Comparison of ENCODE assay signal across 24 cellular contexts in genomic region chr11:95695181-95695580, GRCh38.
DNase-seq lines count a peak whose midpoint lies in the region; ATAC-seq lines count a peak whose summit lies in the region.
"Had no signal": no experiment of that assay in that cellular context is flagged by ENCODE, and none has a peak within 500 bp of the region (broad histone marks: within the 10 kb centered on the region; RNA-seq: fewer than 3 reads in every experiment).

No MANE protein-coding gene starts in this region.

- peaks cover 58% of the 10 kb centered on the region for H3K4me1 Mint-ChIP-seq in activated CD4-positive, alpha-beta T cell treated with anti-CD3 and anti-CD28 coated beads, Interleukin-2, amount 10 ng/mL, durations not matched to agents 7 days and 5 days
- H3K4me1 Mint-ChIP-seq in CD4-positive, CD25-positive, alpha-beta regulatory T cell = peaks cover 26 to 60% (median 34%) of the 10 kb centered on the region in 4 donors
- peaks cover 22% of the 10 kb centered on the region for H3K4me1 Mint-ChIP-seq in T-helper 17 cell
- H3K4me1 Mint-ChIP-seq in stimulated activated memory B cell treated with anti-CD40 and anti-IgM and Interleukin-4, amounts not matched to agents 10 μg/mL and 1 μg/mL and 100 μg/mL, for 72 hours = peaks cover 34% of the 10 kb centered on the region

- H3K9me3 ChIP-seq in CD4-positive, CD25-positive, alpha-beta regulatory T cell (ENCODE audit: control insufficient read depth in 2 of 2, low read length in 2 of 2) = peaks cover 4 to 6% of the 10 kb centered on the region in 2 experiments
- no peaks in the 10 kb centered on the region for H3K9me3 ChIP-seq in T-helper 17 cell (ENCODE audit: control insufficient read depth, low read length, poor library complexity, severe bottlenecking)
- H3K9me3 ChIP-seq: A549; BE2C; BLaER1 treated with 17β-estradiol and CSF1 and Interleukin-3, amounts not matched to agents 10 nM and 100 nM had no signal

- no peak overlapping the region for H3K4me3 ChIP-seq in CD4-positive, CD25-positive, alpha-beta regulatory T cell (ENCODE audit: low read depth, low read length)
- H3K4me3 ChIP-seq: A549; BLaER1 treated with 17β-estradiol and CSF1 and Interleukin-3, amounts not matched to agents 10 nM and 100 nM; GM12878; GM23248 had no signal

- H3K27me3 Mint-ChIP-seq in activated CD4-positive, alpha-beta T cell treated with anti-CD3 and anti-CD28 coated beads, Interleukin-2, amount 10 ng/mL, durations not matched to agents 7 days and 5 days = no peaks in the 10 kb centered on the region
- no peaks in the 10 kb centered on the region for H3K27me3 Mint-ChIP-seq in CD4-positive, CD25-positive, alpha-beta regulatory T cell
- H3K27me3 Mint-ChIP-seq in T-helper 17 cell = no peaks in the 10 kb centered on the region
- H3K27me3 Mint-ChIP-seq in stimulated activated memory B cell treated with anti-CD40 and anti-IgM and Interleukin-4, amounts not matched to agents 10 μg/mL and 1 μg/mL and 100 μg/mL, for 72 hours = no peaks in the 10 kb centered on the region
- H3K27me3 Mint-ChIP-seq: CD4-positive, alpha-beta memory T cell had no signal

- H3K27ac Mint-ChIP-seq in activated CD4-positive, alpha-beta T cell treated with anti-CD3 and anti-CD28 coated beads, Interleukin-2, amount 10 ng/mL, durations not matched to agents 7 days and 5 days = peak overlapping the region; percentile 28
- peak overlapping the region in 2 of 3 donors; percentile 28 to 74 for H3K27ac Mint-ChIP-seq in CD4-positive, CD25-positive, alpha-beta regulatory T cell
- H3K27ac Mint-ChIP-seq in T-helper 17 cell = peak overlapping the region; percentile 39
- peak overlapping the region; percentile 93 for H3K27ac Mint-ChIP-seq in stimulated activated memory B cell treated with anti-CD40 and anti-IgM and Interleukin-4, amounts not matched to agents 10 μg/mL and 1 μg/mL and 100 μg/mL, for 72 hours
- H3K27ac Mint-ChIP-seq: CD14-positive monocyte had no signal

- POLR2A ChIA-PET in activated CD4-positive, alpha-beta T cell treated with anti-CD3 and anti-CD28 coated beads, Interleukin-2, amount 10 ng/mL, durations not matched to agents 7 days and 5 days (lab: Charles Lee) = no interaction called here

- no peaks in the 10 kb centered on the region for H3K36me3 ChIP-seq in CD4-positive, CD25-positive, alpha-beta regulatory T cell (ENCODE audit: control insufficient read depth, insufficient read depth, low read length)
- H3K36me3 ChIP-seq: BE2C; BLaER1 treated with 17β-estradiol and CSF1 and Interleukin-3, amounts not matched to agents 10 nM and 100 nM had no signal

- peaks cover 29% of the 10 kb centered on the region for H3K9me3 Mint-ChIP-seq in activated CD4-positive, alpha-beta T cell treated with anti-CD3 and anti-CD28 coated beads, Interleukin-2, amount 10 ng/mL, durations not matched to agents 7 days and 5 days
- peaks cover 0 to 13% (median 6%) of the 10 kb centered on the region in 7 donors for H3K9me3 Mint-ChIP-seq in CD4-positive, CD25-positive, alpha-beta regulatory T cell
- no peaks in the 10 kb centered on the region for H3K9me3 Mint-ChIP-seq in stimulated activated memory B cell treated with anti-CD40 and anti-IgM and Interleukin-4, amounts not matched to agents 10 μg/mL and 1 μg/mL and 100 μg/mL, for 72 hours
- H3K9me3 Mint-ChIP-seq: CD14-positive monocyte had no signal

- H3K27me3 ChIP-seq in CD4-positive, CD25-positive, alpha-beta regulatory T cell (ENCODE audit: control insufficient read depth, insufficient read depth, low read length) = no peaks in the 10 kb centered on the region
- H3K27me3 ChIP-seq: BE2C; BLaER1 treated with 17β-estradiol and CSF1 and Interleukin-3, amounts not matched to agents 10 nM and 100 nM had no signal

- no peak overlapping the region for H3K4me3 Mint-ChIP-seq in activated CD4-positive, alpha-beta T cell treated with anti-CD3 and anti-CD28 coated beads, Interleukin-2, amount 10 ng/mL, durations not matched to agents 7 days and 5 days
- H3K4me3 Mint-ChIP-seq in CD4-positive, CD25-positive, alpha-beta regulatory T cell = no peak overlapping the region
- no peak overlapping the region for H3K4me3 Mint-ChIP-seq in T-helper 17 cell
- no peak overlapping the region for H3K4me3 Mint-ChIP-seq in stimulated activated memory B cell treated with anti-CD40 and anti-IgM and Interleukin-4, amounts not matched to agents 10 μg/mL and 1 μg/mL and 100 μg/mL, for 72 hours
- H3K4me3 Mint-ChIP-seq: CD14-positive monocyte; CD4-positive, alpha-beta memory T cell had no signal

- no peak for DNase-seq in activated CD4-positive, alpha-beta T cell treated with anti-CD3 and anti-CD28 coated beads, Interleukin-2, amount 10 ng/mL, durations not matched to agents 7 days and 5 days
- no peak for DNase-seq in activated CD4-positive, alpha-beta T cell treated with anti-CD3 and anti-CD28 coated beads for 4 hours
- DNase-seq in CD4-positive, CD25-positive, alpha-beta regulatory T cell = peak in 1 of 3 donors; percentile 67
- DNase-seq in T-helper 17 cell (no peak), MV-4-11 (lab: John Stamatoyannopoulos, UW) (no peak), NCI-H2081 (lab: John Stamatoyannopoulos, UW) (no peak)
- DNase-seq: 8988T; ACHN; AML-193; BE2C; Calu3; CD4-positive, alpha-beta memory T cell; COR-L47; DND-41; EL; GDM1; GM23248; H7; HCEC 1CT had no signal

- CTCF ChIA-PET in activated CD4-positive, alpha-beta T cell treated with anti-CD3 and anti-CD28 coated beads, Interleukin-2, amount 10 ng/mL, durations not matched to agents 7 days and 5 days (lab: Charles Lee) = interaction anchor here (0.9 to 2.8 kb wide), 5 partner anchors 10 to 543 kb away, joined by 3 to 14 read pairs (median 4); no protein-coding TSS in a partner anchor

- peak overlapping the region; percentile 42 for H3K27ac ChIP-seq in CD4-positive, CD25-positive, alpha-beta regulatory T cell (ENCODE audit: insufficient read depth, low read length, poor library complexity, severe bottlenecking)
- H3K27ac ChIP-seq: A549; BLaER1 treated with 17β-estradiol and CSF1 and Interleukin-3, amounts not matched to agents 10 nM and 100 nM; GM23248 had no signal

- peaks cover 50% of the 10 kb centered on the region for H3K4me1 ChIP-seq in CD4-positive, CD25-positive, alpha-beta regulatory T cell (ENCODE audit: control insufficient read depth, insufficient read depth, low read length, poor library complexity, severe bottlenecking)
- H3K4me1 ChIP-seq: A549 had no signal

- no peak for ATAC-seq in CD4-positive, CD25-positive, alpha-beta regulatory T cell (ENCODE audit: low read depth in 2 of 2)
- no peak for ATAC-seq in T-helper 17 cell
- no peak for ATAC-seq in stimulated activated memory B cell treated with anti-CD40 and anti-IgM and Interleukin-4, amounts not matched to agents 10 μg/mL and 1 μg/mL and 100 μg/mL, for 72 hours
- ATAC-seq: A549, GM12878 had no signal

- peaks cover 42% of the 10 kb centered on the region for H3K36me3 Mint-ChIP-seq in activated CD4-positive, alpha-beta T cell treated with anti-CD3 and anti-CD28 coated beads, Interleukin-2, amount 10 ng/mL, durations not matched to agents 7 days and 5 days (ENCODE audit: low read depth)
- peaks cover 3% of the 10 kb centered on the region for H3K36me3 Mint-ChIP-seq in CD4-positive, CD25-positive, alpha-beta regulatory T cell
- H3K36me3 Mint-ChIP-seq in T-helper 17 cell (ENCODE audit: low read depth) = no peaks in the 10 kb centered on the region
- H3K36me3 Mint-ChIP-seq in stimulated activated memory B cell treated with anti-CD40 and anti-IgM and Interleukin-4, amounts not matched to agents 10 μg/mL and 1 μg/mL and 100 μg/mL, for 72 hours = no peaks in the 10 kb centered on the region
- H3K36me3 Mint-ChIP-seq: CD14-positive monocyte had no signal

Comparison
In these comparisons a context has a peak if more than half of its experiments do, and no peak if none do; other contexts are left out.
1. H3K27ac Mint-ChIP-seq: peak in every context shown above with its lines; median percentile 93 in stimulated activated memory B cell treated with anti-CD40 and anti-IgM and Interleukin-4, amounts not matched to agents 10 μg/mL and 1 μg/mL and 100 μg/mL, for 72 hours; 51 in CD4-positive, CD25-positive, alpha-beta regulatory T cell; 39 in T-helper 17 cell; 28 in activated CD4-positive, alpha-beta T cell treated with anti-CD3 and anti-CD28 coated beads, Interleukin-2, amount 10 ng/mL, durations not matched to agents 7 days and 5 days.